Comparison of ENCODE assay signal across 18 cellular contexts in the genomic region with DNA sequence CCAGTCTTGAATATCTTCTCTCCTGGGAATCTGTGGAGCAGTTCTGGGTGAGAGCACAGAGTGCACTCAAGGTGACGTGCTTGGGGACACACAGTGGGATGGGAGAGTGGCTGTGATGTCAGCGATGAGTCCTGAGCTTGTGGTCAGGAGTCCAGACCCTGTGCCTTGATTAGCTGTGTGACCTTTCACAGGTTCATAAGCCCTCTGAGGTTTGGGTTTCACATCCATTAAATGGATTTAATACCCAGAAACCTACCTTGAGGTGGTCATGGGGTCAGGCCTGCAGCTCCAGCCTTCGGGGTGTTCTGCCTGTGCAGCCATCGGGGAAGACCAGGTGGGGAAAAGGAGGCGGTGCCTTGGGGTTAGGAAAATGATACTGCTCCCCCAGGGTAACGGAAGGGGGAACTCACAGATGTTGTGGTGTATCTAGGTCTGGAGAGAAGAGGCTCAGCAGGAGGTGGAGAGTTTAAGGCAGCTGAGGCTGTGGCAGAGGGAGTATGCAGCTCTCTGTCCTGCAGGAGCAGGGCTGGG. TPM values are rescaled to one million over a fixed set of nuclear protein-coding genes. Genes with fewer than 3 reads are reported as not detected.
DNase-seq lines count a peak whose midpoint lies in the region; ATAC-seq and TF ChIP-seq lines count a peak whose summit lies in the region.
"Had no signal": no experiment of that assay in that cellular context is flagged by ENCODE, and none has a peak within 500 bp of the region (broad histone marks: within the 10 kb centered on the region; RNA-seq: fewer than 3 reads in every experiment).

No MANE protein-coding gene starts in this region.

- no peak overlapping the region for H3K4me3 ChIP-seq in CD4-positive, CD25-positive, alpha-beta regulatory T cell (ENCODE audit: low read depth, low read length)
- H3K4me3 ChIP-seq in lower leg skin (ENCODE audit: low read depth, poor library complexity, severe bottlenecking) = no peak overlapping the region
- H3K4me3 ChIP-seq: HAP-1, pancreas, smooth muscle cell had no signal

- no peak for DNase-seq in CD4-positive, CD25-positive, alpha-beta regulatory T cell
- peak; percentile 92 for DNase-seq in RPMI8226
- no peak for DNase-seq in NCI-H146 treated with DMSO at 0.1 percent for 48 hours (lab: John Stamatoyannopoulos, UW; ENCODE audit: unreplicated experiment)
- DNase-seq in lower leg skin (ENCODE audit: low spot score in 2 of 2) = no peak
- DNase-seq in DMS153 (lab: John Stamatoyannopoulos, UW) = no peak
- DNase-seq in amniotic stem cell (lab: John Stamatoyannopoulos, UW) = no peak
- DNase-seq: activated CD4-positive, alpha-beta T cell treated with anti-CD3 and anti-CD28 coated beads, Interleukin-2, amount 50 U/mL, for 1 hour; activated T-cell treated with anti-CD3 and anti-CD28 coated beads, Interleukin-2, amount 50 U/mL, for 24 hours; caudate nucleus; IMR-90; NCI-H146; NCI-H526 treated with DMSO at 0.1 percent for 48 hours; pancreas had no signal

- H3K27ac ChIP-seq in CD4-positive, CD25-positive, alpha-beta regulatory T cell (ENCODE audit: insufficient read depth, low read length, poor library complexity, severe bottlenecking) = no peak overlapping the region
- H3K27ac ChIP-seq: pancreas had no signal

- H3K4me1 ChIP-seq in CD4-positive, CD25-positive, alpha-beta regulatory T cell (ENCODE audit: control insufficient read depth, insufficient read depth, low read length, poor library complexity, severe bottlenecking) = no peaks in the 10 kb centered on the region
- H3K4me1 ChIP-seq: HAP-1, pancreas had no signal

- intact Hi-C loops in lower leg skin (cut with DNase I; ENCODE audit: low total_unique reads) = no loop called here

- H3K9me3 Mint-ChIP-seq in CD4-positive, CD25-positive, alpha-beta regulatory T cell = peaks cover 0 to under 1% (median 0%) of the 10 kb centered on the region in 7 donors
- H3K9me3 Mint-ChIP-seq: activated T-cell treated with anti-CD3 and anti-CD28 coated beads, Interleukin-2, amount 50 U/mL, for 24 hours; T-helper 1 cell treated with Interleukin-12 subunit alpha and Interleukin-12 subunit beta and Interleukin-4 antibody, amounts not matched to agents 30 μg/mL and 1 μg/mL, for 36 hours had no signal

- ATAC-seq in CD4-positive, CD25-positive, alpha-beta regulatory T cell (ENCODE audit: low read depth in 2 of 2) = no peak
- ATAC-seq in GM19438 (IDR thresholded peaks at IDR 0.05; ENCODE audit: low read depth, unreplicated experiment) = peak; percentile 49
- ATAC-seq in HG03045 (IDR thresholded peaks at IDR 0.05; ENCODE audit: unreplicated experiment) = peak; percentile 38
- ATAC-seq: pancreas had no signal

- peak overlapping the region in 2 of 3 donors; percentile 25 to 39 for H3K27ac Mint-ChIP-seq in CD4-positive, CD25-positive, alpha-beta regulatory T cell
- H3K27ac Mint-ChIP-seq: activated T-cell treated with anti-CD3 and anti-CD28 coated beads, Interleukin-2, amount 50 U/mL, for 24 hours; T-helper 1 cell treated with Interleukin-12 subunit alpha and Interleukin-12 subunit beta and Interleukin-4 antibody, amounts not matched to agents 30 μg/mL and 1 μg/mL, for 36 hours had no signal

- no peaks in the 10 kb centered on the region for H3K36me3 ChIP-seq in CD4-positive, CD25-positive, alpha-beta regulatory T cell (ENCODE audit: control insufficient read depth, insufficient read depth, low read length)
- H3K36me3 ChIP-seq: HAP-1, pancreas had no signal

- H3K36me3 Mint-ChIP-seq in CD4-positive, CD25-positive, alpha-beta regulatory T cell = no peaks in the 10 kb centered on the region

- H3K9me3 ChIP-seq in CD4-positive, CD25-positive, alpha-beta regulatory T cell (ENCODE audit: control insufficient read depth in 2 of 2, low read length in 2 of 2) = no peaks in the 10 kb centered on the region
- H3K9me3 ChIP-seq: HAP-1, pancreas had no signal

- H3K4me3 Mint-ChIP-seq in CD4-positive, CD25-positive, alpha-beta regulatory T cell = no peak overlapping the region
- H3K4me3 Mint-ChIP-seq: activated T-cell treated with anti-CD3 and anti-CD28 coated beads, Interleukin-2, amount 50 U/mL, for 24 hours; T-helper 1 cell treated with Interleukin-12 subunit alpha and Interleukin-12 subunit beta and Interleukin-4 antibody, amounts not matched to agents 30 μg/mL and 1 μg/mL, for 36 hours had no signal

- peaks cover 2% of the 10 kb centered on the region for H3K27me3 ChIP-seq in CD4-positive, CD25-positive, alpha-beta regulatory T cell (ENCODE audit: control insufficient read depth, insufficient read depth, low read length)
- H3K27me3 ChIP-seq: pancreas had no signal

- no peak for TF ChIP-seq CTCF in lower leg skin (IDR thresholded peaks at IDR 0.05)

- no peak for TF ChIP-seq POLR2A in lower leg skin (IDR thresholded peaks at IDR 0.05)

- 79 to 93% methylated on average over 6 of the region's 6 CpGs for WGBS in lower leg skin, 2 donors

- no peaks in the 10 kb centered on the region for H3K4me1 Mint-ChIP-seq in CD4-positive, CD25-positive, alpha-beta regulatory T cell

- peaks cover 37% of the 10 kb centered on the region for H3K27me3 Mint-ChIP-seq in CD4-positive, CD25-positive, alpha-beta regulatory T cell

RNA-seq across cellular contexts. Expression of a gene that starts 38.5 kb away (rescaled TPM):
- total RNA-seq in CD4-positive, CD25-positive, alpha-beta regulatory T cell = 89.5 TPM
- polyA plus RNA-seq in CD4-positive, CD25-positive, alpha-beta regulatory T cell = 1 to 10 TPM; 6.2 to 9.0 (median 8.8) TPM
- total RNA-seq in lower leg skin = 100 to 1,000 TPM in 1 of 4 donors, 10 to 100 TPM in 3; 81.2 to 117 (median 91.0) TPM

Comparison
In these comparisons a context has a peak if more than half of its experiments do, and no peak if none do; other contexts are left out.
1. ATAC-seq: peak in GM19438 (single experiment) and HG03045 (single experiment); none in CD4-positive, CD25-positive, alpha-beta regulatory T cell (0 of 2).